ENCODE assay signal across 1 cellular context in the genomic region with DNA sequence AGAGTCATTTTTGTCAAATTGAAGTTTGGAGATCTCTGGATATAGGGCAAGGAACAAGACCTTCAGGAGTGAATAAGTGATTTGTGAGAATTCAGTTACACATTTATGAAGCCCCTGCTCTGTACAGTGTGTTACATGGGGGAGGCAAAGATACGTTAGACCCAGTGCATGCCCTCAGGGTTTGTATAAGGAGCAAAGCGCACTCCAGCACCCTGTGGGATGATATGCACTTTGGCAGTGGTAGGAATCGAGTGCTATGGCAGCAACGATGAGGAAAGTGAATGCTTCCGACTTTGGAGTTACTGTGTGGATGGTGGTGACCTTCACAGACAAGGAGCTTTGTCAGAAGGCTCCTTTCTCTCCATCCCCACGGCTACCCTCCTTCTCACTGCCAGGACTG.
TF ChIP-seq lines count a peak whose summit lies in the region.

No MANE protein-coding gene starts in this region.

TF ChIP-seq in GM12878, 131 proteins besides CTCF, POLR2A, EP300 and RAD21:
- TF ChIP-seq, protein P1, sequence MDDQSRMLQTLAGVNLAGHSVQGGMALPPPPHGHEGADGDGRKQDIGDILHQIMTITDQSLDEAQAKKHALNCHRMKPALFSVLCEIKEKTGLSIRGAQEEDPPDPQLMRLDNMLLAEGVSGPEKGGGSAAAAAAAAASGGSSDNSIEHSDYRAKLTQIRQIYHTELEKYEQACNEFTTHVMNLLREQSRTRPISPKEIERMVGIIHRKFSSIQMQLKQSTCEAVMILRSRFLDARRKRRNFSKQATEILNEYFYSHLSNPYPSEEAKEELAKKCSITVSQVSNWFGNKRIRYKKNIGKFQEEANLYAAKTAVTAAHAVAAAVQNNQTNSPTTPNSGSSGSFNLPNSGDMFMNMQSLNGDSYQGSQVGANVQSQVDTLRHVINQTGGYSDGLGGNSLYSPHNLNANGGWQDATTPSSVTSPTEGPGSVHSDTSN (IDR thresholded peaks at IDR 0.05; ENCODE audit: insufficient replicate concordance, low read depth, low read length), result no peak
- TF ChIP-seq CREB1 (IDR thresholded peaks at IDR 0.05; ENCODE audit: low read depth), result no peak
- TF ChIP-seq BHLHE40 (IDR thresholded peaks at IDR 0.05; ENCODE audit: borderline replicate concordance in 1 of 2, low read depth in 2 of 2, low read length in 1 of 2), result no peak
- TF ChIP-seq, protein P2, sequence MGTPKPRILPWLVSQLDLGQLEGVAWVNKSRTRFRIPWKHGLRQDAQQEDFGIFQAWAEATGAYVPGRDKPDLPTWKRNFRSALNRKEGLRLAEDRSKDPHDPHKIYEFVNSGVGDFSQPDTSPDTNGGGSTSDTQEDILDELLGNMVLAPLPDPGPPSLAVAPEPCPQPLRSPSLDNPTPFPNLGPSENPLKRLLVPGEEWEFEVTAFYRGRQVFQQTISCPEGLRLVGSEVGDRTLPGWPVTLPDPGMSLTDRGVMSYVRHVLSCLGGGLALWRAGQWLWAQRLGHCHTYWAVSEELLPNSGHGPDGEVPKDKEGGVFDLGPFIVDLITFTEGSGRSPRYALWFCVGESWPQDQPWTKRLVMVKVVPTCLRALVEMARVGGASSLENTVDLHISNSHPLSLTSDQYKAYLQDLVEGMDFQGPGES (IDR thresholded peaks at IDR 0.05), result no peak
- TF ChIP-seq MEF2A (IDR thresholded peaks at IDR 0.05; ENCODE audit: insufficient read depth, low read depth, low read length), result no peak
- no peak for TF ChIP-seq CEBPB (IDR thresholded peaks at IDR 0.05; ENCODE audit: borderline replicate concordance in 1 of 2, low read depth in 2 of 2, low read length in 2 of 2)
- TF ChIP-seq SREBF2 (IDR thresholded peaks at IDR 0.05; ENCODE audit: low read length), result no peak
- no peak for TF ChIP-seq SUPT20H (IDR thresholded peaks at IDR 0.05; ENCODE audit: borderline replicate concordance, control insufficient read depth, low read depth, low read length)
- no peak for TF ChIP-seq POLR2AphosphoS2 (IDR thresholded peaks at IDR 0.05; ENCODE audit: low read depth, low read length)
- TF ChIP-seq ASH2L (IDR thresholded peaks at IDR 0.05; ENCODE audit: borderline replicate concordance, low read depth), result no peak
- no peak for TF ChIP-seq SMAD1 (IDR thresholded peaks at IDR 0.05; ENCODE audit: low read depth, partially characterized antibody)
- TF ChIP-seq MYC (IDR thresholded peaks at IDR 0.05; ENCODE audit: insufficient read depth, insufficient read length, insufficient replicate concordance, low read length, severe bottlenecking), result no peak
- no peak for TF ChIP-seq MTA3 (IDR thresholded peaks at IDR 0.05; ENCODE audit: borderline replicate concordance, low read length)
- TF ChIP-seq, protein P3, sequence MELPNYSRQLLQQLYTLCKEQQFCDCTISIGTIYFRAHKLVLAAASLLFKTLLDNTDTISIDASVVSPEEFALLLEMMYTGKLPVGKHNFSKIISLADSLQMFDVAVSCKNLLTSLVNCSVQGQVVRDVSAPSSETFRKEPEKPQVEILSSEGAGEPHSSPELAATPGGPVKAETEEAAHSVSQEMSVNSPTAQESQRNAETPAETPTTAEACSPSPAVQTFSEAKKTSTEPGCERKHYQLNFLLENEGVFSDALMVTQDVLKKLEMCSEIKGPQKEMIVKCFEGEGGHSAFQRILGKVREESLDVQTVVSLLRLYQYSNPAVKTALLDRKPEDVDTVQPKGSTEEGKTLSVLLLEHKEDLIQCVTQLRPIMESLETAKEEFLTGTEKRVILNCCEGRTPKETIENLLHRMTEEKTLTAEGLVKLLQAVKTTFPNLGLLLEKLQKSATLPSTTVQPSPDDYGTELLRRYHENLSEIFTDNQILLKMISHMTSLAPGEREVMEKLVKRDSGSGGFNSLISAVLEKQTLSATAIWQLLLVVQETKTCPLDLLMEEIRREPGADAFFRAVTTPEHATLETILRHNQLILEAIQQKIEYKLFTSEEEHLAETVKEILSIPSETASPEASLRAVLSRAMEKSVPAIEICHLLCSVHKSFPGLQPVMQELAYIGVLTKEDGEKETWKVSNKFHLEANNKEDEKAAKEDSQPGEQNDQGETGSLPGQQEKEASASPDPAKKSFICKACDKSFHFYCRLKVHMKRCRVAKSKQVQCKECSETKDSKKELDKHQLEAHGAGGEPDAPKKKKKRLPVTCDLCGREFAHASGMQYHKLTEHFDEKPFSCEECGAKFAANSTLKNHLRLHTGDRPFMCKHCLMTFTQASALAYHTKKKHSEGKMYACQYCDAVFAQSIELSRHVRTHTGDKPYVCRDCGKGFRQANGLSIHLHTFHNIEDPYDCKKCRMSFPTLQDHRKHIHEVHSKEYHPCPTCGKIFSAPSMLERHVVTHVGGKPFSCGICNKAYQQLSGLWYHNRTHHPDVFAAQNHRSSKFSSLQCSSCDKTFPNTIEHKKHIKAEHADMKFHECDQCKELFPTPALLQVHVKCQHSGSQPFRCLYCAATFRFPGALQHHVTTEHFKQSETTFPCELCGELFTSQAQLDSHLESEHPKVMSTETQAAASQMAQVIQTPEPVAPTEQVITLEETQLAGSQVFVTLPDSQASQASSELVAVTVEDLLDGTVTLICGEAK (IDR thresholded peaks at IDR 0.05; ENCODE audit: borderline replicate concordance), result no peak
- no peak for TF ChIP-seq GABPA (IDR thresholded peaks at IDR 0.05; ENCODE audit: low read depth)
- TF ChIP-seq PML (IDR thresholded peaks at IDR 0.05; ENCODE audit: low read length), result no peak
- TF ChIP-seq, protein P4, sequence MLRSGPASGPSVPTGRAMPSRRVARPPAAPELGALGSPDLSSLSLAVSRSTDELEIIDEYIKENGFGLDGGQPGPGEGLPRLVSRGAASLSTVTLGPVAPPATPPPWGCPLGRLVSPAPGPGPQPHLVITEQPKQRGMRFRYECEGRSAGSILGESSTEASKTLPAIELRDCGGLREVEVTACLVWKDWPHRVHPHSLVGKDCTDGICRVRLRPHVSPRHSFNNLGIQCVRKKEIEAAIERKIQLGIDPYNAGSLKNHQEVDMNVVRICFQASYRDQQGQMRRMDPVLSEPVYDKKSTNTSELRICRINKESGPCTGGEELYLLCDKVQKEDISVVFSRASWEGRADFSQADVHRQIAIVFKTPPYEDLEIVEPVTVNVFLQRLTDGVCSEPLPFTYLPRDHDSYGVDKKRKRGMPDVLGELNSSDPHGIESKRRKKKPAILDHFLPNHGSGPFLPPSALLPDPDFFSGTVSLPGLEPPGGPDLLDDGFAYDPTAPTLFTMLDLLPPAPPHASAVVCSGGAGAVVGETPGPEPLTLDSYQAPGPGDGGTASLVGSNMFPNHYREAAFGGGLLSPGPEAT (IDR thresholded peaks at IDR 0.05; ENCODE audit: low read depth), result no peak
- no peak for TF ChIP-seq RBBP5 (conservative IDR thresholded peaks at IDR 0.05)
- no peak for TF ChIP-seq IRF5 (IDR thresholded peaks at IDR 0.05; ENCODE audit: borderline replicate concordance)
- no peak for TF ChIP-seq HDAC2 (IDR thresholded peaks at IDR 0.05)
